Comparison of ENCODE assay signal across 8 cellular contexts in the genomic region with DNA sequence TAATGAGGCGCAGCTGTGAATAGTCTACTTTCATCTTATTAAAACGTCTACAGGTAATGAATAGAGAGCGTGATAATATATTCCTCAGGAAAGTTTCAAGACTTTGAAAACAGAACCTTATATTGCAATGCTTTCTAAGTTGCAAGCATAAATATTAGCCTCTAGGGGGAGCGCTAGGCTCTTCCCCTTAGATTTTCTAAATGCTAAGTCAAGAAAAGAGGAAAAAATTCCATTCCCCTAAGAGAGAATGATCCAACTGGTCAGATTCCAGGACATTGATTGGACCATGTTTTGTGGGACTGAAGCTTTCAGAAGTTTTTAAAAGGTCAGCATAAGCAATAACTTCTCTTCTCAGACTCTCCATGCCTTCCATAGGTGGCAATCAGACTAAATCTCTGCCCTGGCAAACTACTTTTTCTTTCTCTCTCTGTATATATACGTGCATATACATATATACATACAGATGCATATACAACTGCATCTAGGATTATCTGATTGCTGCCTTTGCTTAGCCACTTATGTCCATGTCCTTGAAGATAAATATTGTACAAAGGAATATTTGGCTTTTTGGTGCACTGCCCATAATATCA.
DNase-seq lines count a peak whose midpoint lies in the region; TF ChIP-seq lines count a peak whose summit lies in the region.

No MANE protein-coding gene starts in this region.

- in situ Hi-C loops in astrocyte of the cerebellum (cut with HindIII; ENCODE audit: low sequenced_read_pairs) = loop anchor here (10.0 kb wide), 1 partner anchor 492 kb away; a partner anchor contains a TSS

- H3K4me3 ChIP-seq in astrocyte of the cerebellum (ENCODE audit: low read depth, low read length) = no peak overlapping the region

- DNase-seq in NCI-H510A treated with DMSO at 0.1 percent for 48 hours (lab: John Stamatoyannopoulos, UW) (peak; percentile 79), NCI-H510A (lab: John Stamatoyannopoulos, UW) (no peak), HCEC 1CT (peak; percentile 65), NCI-H460 (ENCODE audit: extremely low read depth, low read depth) (peak; percentile 15), astrocyte of the cerebellum (ENCODE audit: low read depth) (peak; percentile 72), iPS-NIHi7 (ENCODE audit: extremely low spot score) (peak; percentile 21), superior temporal gyrus (ENCODE audit: extremely low spot score) (peak; percentile 88)
- no peak for DNase-seq in activated CD8-positive, alpha-beta memory T cell treated with anti-CD3 and anti-CD28 coated beads for 24 hours

- peak; percentile 74 for TF ChIP-seq CTCF in astrocyte of the cerebellum (IDR thresholded peaks at IDR 0.05; ENCODE audit: low read depth, low read length, missing control alignments)

Comparison
In these comparisons a context has a peak if more than half of its experiments do, and no peak if none do; other contexts are left out.
1. DNase-seq: peak in NCI-H510A treated with DMSO at 0.1 percent for 48 hours (single experiment), HCEC 1CT (single experiment), NCI-H460 (single experiment), astrocyte of the cerebellum (single experiment), iPS-NIHi7 (single experiment) and superior temporal gyrus (single experiment); none in NCI-H510A (single experiment) and activated CD8-positive, alpha-beta memory T cell treated with anti-CD3 and anti-CD28 coated beads for 24 hours (single experiment).